Comparison of ENCODE assay signal across 8 cellular contexts in genomic region chr16:67393111-67393789, GRCh38. TPM values are rescaled to one million over a fixed set of nuclear protein-coding genes. Genes with fewer than 3 reads are reported as not detected.
A peak's percentile ranks its signal among the peaks of the same experiment; 100 is the strongest.
DNase-seq lines count a peak whose midpoint lies in the region; ATAC-seq and TF ChIP-seq lines count a peak whose summit lies in the region.

TSS of gene TPPP3 (minus strand) at chr16:67393498. CDS start at chr16:67391111, 2,387 bp downstream.

- TF ChIP-seq CTCF in foreskin keratinocyte (conservative IDR thresholded peaks at IDR 0.05) = peak; percentile 73

- H3K27ac Mint-ChIP-seq in activated naive CD4-positive, alpha-beta T cell treated with anti-CD3 and anti-CD28 coated beads, Interleukin-2, amount 10 ng/mL, durations not matched to agents 7 days and 5 days = no peak within 1 kb of the TSS
- peak within 1 kb of the TSS in 4 of 6 donors; percentile 71 to 97 (median 78) for H3K27ac Mint-ChIP-seq in naive B cell

- ATAC-seq in foreskin keratinocyte = peak; percentile 64
- peak; percentile 41 to 52 for ATAC-seq in naive B cell (ENCODE audit: low read depth in 2 of 2)
- no peak for ATAC-seq in HG02981 (IDR thresholded peaks at IDR 0.05; ENCODE audit: unreplicated experiment)

- H3K4me1 ChIP-seq in foreskin keratinocyte = peaks cover 7% of the 10 kb centered on the region

- H3K4me3 Mint-ChIP-seq in activated naive CD4-positive, alpha-beta T cell treated with anti-CD3 and anti-CD28 coated beads, Interleukin-2, amount 10 ng/mL, durations not matched to agents 7 days and 5 days = no peak within 1 kb of the TSS
- H3K4me3 Mint-ChIP-seq in naive B cell = peak within 1 kb of the TSS; percentile 44 to 91 (median 85)

- peaks cover 31% of the 10 kb centered on the region for H3K27me3 ChIP-seq in foreskin keratinocyte

- H3K4me1 Mint-ChIP-seq in activated naive CD4-positive, alpha-beta T cell treated with anti-CD3 and anti-CD28 coated beads, Interleukin-2, amount 10 ng/mL, durations not matched to agents 7 days and 5 days = peaks cover 10% of the 10 kb centered on the region
- H3K4me1 Mint-ChIP-seq in naive B cell = peaks cover 22 to 35% (median 33%) of the 10 kb centered on the region in 3 donors

- peaks cover 91% of the 10 kb centered on the region for H3K27me3 Mint-ChIP-seq in activated naive CD4-positive, alpha-beta T cell treated with anti-CD3 and anti-CD28 coated beads, Interleukin-2, amount 10 ng/mL, durations not matched to agents 7 days and 5 days
- peaks cover 16 to 58% (median 44%) of the 10 kb centered on the region in 3 donors for H3K27me3 Mint-ChIP-seq in naive B cell

- DNase-seq in Daoy (ENCODE audit: low read depth) (peak; percentile 82), NCI-H2196 (lab: John Stamatoyannopoulos, UW; ENCODE audit: unreplicated experiment) (peak; percentile 71), foreskin keratinocyte (peak in 1 of 2 donors; percentile 11), naive B cell (peak; percentile 21), superior temporal gyrus (ENCODE audit: extremely low spot score) (peak; percentile 84), SKM-1 (lab: John Stamatoyannopoulos, UW; ENCODE audit: unreplicated experiment) (no peak)
- DNase-seq in activated naive CD4-positive, alpha-beta T cell treated with anti-CD3 and anti-CD28 coated beads, Interleukin-2, amount 10 ng/mL, durations not matched to agents 7 days and 5 days = peak; percentile 58

- H3K27ac ChIP-seq in foreskin keratinocyte = no peak within 1 kb of the TSS

- H3K36me3 Mint-ChIP-seq in activated naive CD4-positive, alpha-beta T cell treated with anti-CD3 and anti-CD28 coated beads, Interleukin-2, amount 10 ng/mL, durations not matched to agents 7 days and 5 days = no peaks in the 10 kb centered on the region
- no peaks in the 10 kb centered on the region for H3K36me3 Mint-ChIP-seq in naive B cell

- H3K9me3 Mint-ChIP-seq in activated naive CD4-positive, alpha-beta T cell treated with anti-CD3 and anti-CD28 coated beads, Interleukin-2, amount 10 ng/mL, durations not matched to agents 7 days and 5 days = no peaks in the 10 kb centered on the region
- H3K9me3 Mint-ChIP-seq in naive B cell = no peaks in the 10 kb centered on the region

- CTCF ChIA-PET in activated naive CD4-positive, alpha-beta T cell treated with anti-CD3 and anti-CD28 coated beads, Interleukin-2, amount 10 ng/mL, durations not matched to agents 7 days and 5 days (lab: Charles Lee) = interaction anchor here (1.0 to 1.8 kb wide), 6 partner anchors 9 to 195 kb away, joined by 3 to 6 read pairs (median 3); no protein-coding TSS in a partner anchor

RNA-seq across cellular contexts. Expression of gene TPPP3, which starts in this region (rescaled TPM):
- 0.71 TPM in 1 of 2 replicates, not detected in the other for total RNA-seq in Daoy (2014; rRNA removed; shearing (Covaris generic))
- total RNA-seq in foreskin keratinocyte = 0.07 TPM in 1 of 2 replicates, not detected in the other
- polyA plus RNA-seq in foreskin keratinocyte (0.07 and 0.09 TPM in 2 replicates), naive B cell (ENCODE audit: low read depth in 6 of 6) (not detected)

Comparison
In these comparisons a context has a peak if more than half of its experiments do, and no peak if none do; other contexts are left out.
1. Peak in DNase-seq in Daoy; RNA of the gene not detected or under 1 TPM.
2. Peak in ATAC-seq in foreskin keratinocyte; RNA of the gene not detected or under 1 TPM.
3. Peak in DNase-seq and ATAC-seq in naive B cell; RNA of the gene not detected or under 1 TPM.